2 cellular contexts compared by ENCODE assay signal in genomic region chr20:24059174-24059573, GRCh38.
TF ChIP-seq lines count a peak whose summit lies in the region.

No MANE protein-coding gene starts in this region.

TF ChIP-seq in HepG2, 621 proteins besides CTCF, POLR2A, EP300 and RAD21 (continued from another document and continues in another):
- TF ChIP-seq ARID5B (CRISPR knock-in tag; IDR thresholded peaks at IDR 0.05) (no peak), SKIL (CRISPR knock-in tag; IDR thresholded peaks at IDR 0.05; ENCODE audit: borderline replicate concordance) (no peak), PBX3 (CRISPR knock-in tag; IDR thresholded peaks at IDR 0.05; ENCODE audit: borderline replicate concordance) (no peak), SNAI1 (CRISPR knock-in tag; IDR thresholded peaks at IDR 0.05; ENCODE audit: borderline replicate concordance) (no peak), ZBTB26 (CRISPR knock-in tag; IDR thresholded peaks at IDR 0.05; ENCODE audit: borderline replicate concordance) (no peak), ZNF841 (CRISPR knock-in tag; IDR thresholded peaks at IDR 0.05; ENCODE audit: borderline replicate concordance) (no peak), ZXDC (CRISPR knock-in tag; IDR thresholded peaks at IDR 0.05) (no peak), MIER2 (CRISPR knock-in tag; IDR thresholded peaks at IDR 0.05) (no peak), FUBP1 (CRISPR knock-in tag; IDR thresholded peaks at IDR 0.05; ENCODE audit: borderline replicate concordance) (no peak)

TF ChIP-seq in WTC11, 78 proteins besides CTCF, POLR2A, EP300 and RAD21 (continued from another document):
- no peak for TF ChIP-seq ZNF425 (CRISPR knock-in tag; conservative IDR thresholded peaks at IDR 0.05)
TF ChIP-seq in WTC11: peak in this region for 0.
